In genomic region chr6:121748376-121748775, GRCh38 we compare ENCODE assay signal across 16 cellular contexts.
DNase-seq lines count a peak whose midpoint lies in the region; ATAC-seq and TF ChIP-seq lines count a peak whose summit lies in the region.
"Had no signal": no experiment of that assay in that cellular context is flagged by ENCODE, and none has a peak within 500 bp of the region (broad histone marks: within the 10 kb centered on the region; RNA-seq: fewer than 3 reads in every experiment).

No MANE protein-coding gene starts in this region.

- H3K4me2 ChIP-seq in skeletal muscle satellite cell (ENCODE audit: low read length): peak overlapping the region; percentile 6

- in situ Hi-C loops in astrocyte of the spinal cord (cut with HindIII; ENCODE audit: low sequenced_read_pairs): no loop called here

- DNase-seq in HT1080 (ENCODE audit: low read depth) (peak; percentile 24), astrocyte of the spinal cord (ENCODE audit: low read depth, low spot score) (peak; percentile 84), foreskin keratinocyte (peak; percentile 47 to 53), HK-2 (ENCODE audit: unreplicated experiment) (no peak), BE2C (no peak)
- DNase-seq: activated effector memory CD4-positive, alpha-beta T cell treated with anti-CD3 and anti-CD28 coated beads, Interleukin-2, amount 50 U/mL, for 16 hours; CD4-positive, CD25-positive, alpha-beta regulatory T cell; effector CD4-positive, alpha-beta T cell; HFFc6; NCI-H1694; NCI-H524 treated with DMSO at 0.1 percent for 48 hours; Peyer's patch; stomach; T-cell had no signal

- H3K27me3 ChIP-seq in foreskin keratinocyte (no peaks in the 10 kb centered on the region), skeletal muscle satellite cell (ENCODE audit: control insufficient read depth, insufficient read depth, low read length) (no peaks in the 10 kb centered on the region), BE2C (no peaks in the 10 kb centered on the region)
- H3K27me3 ChIP-seq: Peyer's patch, stomach had no signal

- H3K9me3 ChIP-seq in skeletal muscle satellite cell (replicated peaks; ENCODE audit: low read length) (no peaks in the 10 kb centered on the region), BE2C (no peaks in the 10 kb centered on the region)
- H3K9me3 ChIP-seq: Peyer's patch had no signal

- H3K4me3 ChIP-seq in astrocyte of the spinal cord (ENCODE audit: low read depth, low read length): no peak overlapping the region
- no peak overlapping the region for H3K4me3 ChIP-seq in skeletal muscle satellite cell (ENCODE audit: low read length)
- H3K4me3 ChIP-seq in BE2C (ENCODE audit: low read depth, low read length): no peak overlapping the region
- H3K4me3 ChIP-seq: Peyer's patch, stomach had no signal

- no peak overlapping the region for H3K9ac ChIP-seq in skeletal muscle satellite cell (ENCODE audit: low read depth, low read length)

- H3K36me3 ChIP-seq in skeletal muscle satellite cell (ENCODE audit: insufficient read depth, low read length): no peaks in the 10 kb centered on the region
- H3K36me3 ChIP-seq in BE2C: no peaks in the 10 kb centered on the region
- H3K36me3 ChIP-seq: Peyer's patch, stomach had no signal

- H3K4me1 ChIP-seq in foreskin keratinocyte (peaks cover 8% of the 10 kb centered on the region), skeletal muscle satellite cell (ENCODE audit: control insufficient read depth, insufficient read depth, low read length) (peaks cover 9% of the 10 kb centered on the region), BE2C (no peaks in the 10 kb centered on the region)
- H3K4me1 ChIP-seq: Peyer's patch had no signal

- H3K27ac ChIP-seq in foreskin keratinocyte: no peak overlapping the region
- H3K27ac ChIP-seq: Peyer's patch, stomach had no signal

- no peak for TF ChIP-seq CTCF in astrocyte of the spinal cord (IDR thresholded peaks at IDR 0.05; ENCODE audit: low read depth, low read length)
- TF ChIP-seq CTCF in foreskin keratinocyte (conservative IDR thresholded peaks at IDR 0.05): no peak
- no peak for TF ChIP-seq CTCF in BE2C (IDR thresholded peaks at IDR 0.05; ENCODE audit: low read depth, low read length)

- ATAC-seq in foreskin keratinocyte (peak; percentile 90), GM21526 (IDR thresholded peaks at IDR 0.05; ENCODE audit: low FRiP score, unreplicated experiment) (no peak)

Comparison
In these comparisons a context has a peak if more than half of its experiments do, and no peak if none do; other contexts are left out.
1. DNase-seq: peak in HT1080 (single experiment), astrocyte of the spinal cord (single experiment) and foreskin keratinocyte (2 of 2); none in HK-2 (single experiment) and BE2C (single experiment).